8 cellular contexts compared by ENCODE assay signal in genomic region chr16:77169650-77170236, GRCh38. TPM values are rescaled to one million over a fixed set of nuclear protein-coding genes. Genes with fewer than 3 reads are reported as not detected.
DNase-seq lines count a peak whose midpoint lies in the region; ATAC-seq, FAIRE-seq and TF ChIP-seq lines count a peak whose summit lies in the region.

No MANE protein-coding gene starts in this region.

- H3K9me3 ChIP-seq in adrenal gland (replicated peaks in 1 of 3) (no peaks in the 10 kb centered on the region), left lung (no peaks in the 10 kb centered on the region)

- DNase-seq in COLO829 (ENCODE audit: low spot score) (peak; percentile 40), NOMO-1 treated with dmso at 0.1 percent for 144 hours (lab: John Stamatoyannopoulos, UW; ENCODE audit: unreplicated experiment) (peak; percentile 34), adrenal gland (peak in 5 of 7 donors; percentile 26 to 56 (median 34)), left lung (no peak), urothelium cell line (ENCODE audit: low spot score) (peak; percentile 50)

- intact Hi-C loops in adrenal gland (cut with DNase I) (loop anchor here in 1 of 2 donors (5.0 kb wide), 1 partner anchor 1377 kb away; no protein-coding TSS in a partner anchor), left lung (cut with DNase I) (loop anchor here in 1 of 2 donors (10.0 kb wide), 1 partner anchor 1375 kb away; no protein-coding TSS in a partner anchor)

- 16 to 22% (median 19%) methylated on average over 6 of the region's 6 CpGs for WGBS in adrenal gland, 4 donors

- H3K27ac ChIP-seq in adrenal gland (no peak overlapping the region), left lung (no peak overlapping the region)

- no peak for TF ChIP-seq POLR2A in adrenal gland (IDR thresholded peaks at IDR 0.05)

- FAIRE-seq in urothelium cell line (lab: Jason Lieb, UNC), result no peak

- H3K4me1 ChIP-seq in adrenal gland (replicated peaks in 1 of 2) (no peaks in the 10 kb centered on the region), left lung (no peaks in the 10 kb centered on the region)

- peak; percentile 5 to 55 (median 42) for TF ChIP-seq CTCF in adrenal gland (IDR thresholded peaks at IDR 0.05)
- TF ChIP-seq CTCF in left lung (IDR thresholded peaks at IDR 0.05), result peak; percentile 59 to 63

- H3K36me3 ChIP-seq in adrenal gland (replicated peaks in 1 of 2) (no peaks in the 10 kb centered on the region), left lung (no peaks in the 10 kb centered on the region)

- no peak overlapping the region for H3K4me3 ChIP-seq in adrenal gland
- no peak overlapping the region for H3K4me3 ChIP-seq in left lung

- H3K27me3 ChIP-seq in adrenal gland (peaks cover 3% of the 10 kb centered on the region), left lung (peaks cover 0 to 5% of the 10 kb centered on the region in 2 donors)

- peak; percentile 69 for ATAC-seq in GM18907 (IDR thresholded peaks at IDR 0.05; ENCODE audit: unreplicated experiment)
- ATAC-seq in HG03457 (IDR thresholded peaks at IDR 0.05; ENCODE audit: unreplicated experiment), result peak; percentile 67
- peak; percentile 75 for ATAC-seq in left lung
- no peak for ATAC-seq in HG03159 (IDR thresholded peaks at IDR 0.05; ENCODE audit: unreplicated experiment)

RNA-seq across cellular contexts. Expression of gene MON1B, which starts 21.2 kb away (rescaled TPM):
- total RNA-seq in adrenal gland, result 10 to 100 TPM; 18.0 to 94.0 (median 41.7) TPM
- polyA plus RNA-seq in adrenal gland, result 10 to 100 TPM; 15.6 to 22.0 (median 17.1) TPM
- 10 to 100 TPM; 48.3 to 64.3 TPM for total RNA-seq in left lung

RNA-seq across cellular contexts. Expression of gene SYCE1L, which starts 29.5 kb away (rescaled TPM):
- total RNA-seq in adrenal gland (1 to 10 TPM in 5 of 8 donors, under 1 TPM in 1, not detected in 2; 0.42 to 4.6 (median 1.8) TPM), left lung (1 to 10 TPM; 4.0 to 5.7 TPM)
- polyA plus RNA-seq in adrenal gland, result 10 to 100 TPM in 1 of 3 donors, 1 to 10 TPM in 1, not detected in 1; 3.5 to 10.8 TPM

Comparison
In these comparisons a context has a peak if more than half of its experiments do, and no peak if none do; other contexts are left out.
1. DNase-seq: peak in COLO829 (single experiment), NOMO-1 treated with dmso at 0.1 percent for 144 hours (single experiment), adrenal gland (5 of 7) and urothelium cell line (single experiment); none in left lung (0 of 2).